In genomic region chr6:3343089-3343901, GRCh38 we compare ENCODE assay signal across 2 cellular contexts.
TF ChIP-seq lines count a peak whose summit lies in the region.

No MANE protein-coding gene starts in this region.

TF ChIP-seq in HEK293, 187 proteins besides CTCF, POLR2A, EP300 and RAD21 (continued from another document and continues in another):
- peak; percentile 33; the same call in 1 of the 2 replicates for TF ChIP-seq PRDM4 (tag by site-specific recombination; IDR thresholded peaks at IDR 0.05)
- no peak for TF ChIP-seq ZBTB49 (tag by site-specific recombination; IDR thresholded peaks at IDR 0.05; ENCODE audit: low read depth)
- TF ChIP-seq YY2 (tag by site-specific recombination; IDR thresholded peaks at IDR 0.05) = no peak
- 0 out of 2 replicates have a peak, but pooled peaks have one; percentile 51 for TF ChIP-seq ZNF843 (tag by site-specific recombination; IDR thresholded peaks at IDR 0.05)
- TF ChIP-seq ZBTB48 (tag by site-specific recombination; IDR thresholded peaks at IDR 0.05) = no peak
- TF ChIP-seq SP2 (tag by site-specific recombination; IDR thresholded peaks at IDR 0.05) = no peak
- no peak for TF ChIP-seq ZNF311 (tag by site-specific recombination; IDR thresholded peaks at IDR 0.05; ENCODE audit: borderline replicate concordance)
- peak; percentile 55; the same call in 1 of the 2 replicates for TF ChIP-seq ZSCAN4 (tag by site-specific recombination; IDR thresholded peaks at IDR 0.05)
- TF ChIP-seq ZEB2 (tag by site-specific recombination; IDR thresholded peaks at IDR 0.05) = peak; percentile 44; the same call in 1 of the 2 replicates
- TF ChIP-seq ZNF571 (tag by site-specific recombination; IDR thresholded peaks at IDR 0.05) = no peak
- no peak for TF ChIP-seq ZNF513 (tag by site-specific recombination; IDR thresholded peaks at IDR 0.05)
- TF ChIP-seq ZNF610 (tag by site-specific recombination; IDR thresholded peaks at IDR 0.05; ENCODE audit: borderline replicate concordance) = no peak
- TF ChIP-seq IKZF3 (tag by site-specific recombination; IDR thresholded peaks at IDR 0.05) = peak; percentile 19; the same call in 1 of the 2 replicates
- TF ChIP-seq ZNF280D (tag by site-specific recombination; IDR thresholded peaks at IDR 0.05) = no peak
- TF ChIP-seq KLF10 (tag by site-specific recombination; IDR thresholded peaks at IDR 0.05) = no peak
- no peak for TF ChIP-seq ZFHX2 (tag by site-specific recombination; conservative IDR thresholded peaks at IDR 0.05)
- no peak for TF ChIP-seq ZNF214 (tag by site-specific recombination; IDR thresholded peaks at IDR 0.05; ENCODE audit: borderline replicate concordance)
- no peak for TF ChIP-seq ZNF830 (tag by site-specific recombination; IDR thresholded peaks at IDR 0.05; ENCODE audit: low read depth)

TF ChIP-seq in HepG2, 621 proteins besides CTCF, POLR2A, EP300 and RAD21 (continued from another document):
- TF ChIP-seq ZSCAN29 (CRISPR knock-in tag; conservative IDR thresholded peaks at IDR 0.05) = no peak
- TF ChIP-seq HMGXB4 (CRISPR knock-in tag; IDR thresholded peaks at IDR 0.05; ENCODE audit: borderline replicate concordance in 1 of 2, low read depth in 1 of 2) = no peak
